In genomic region chr9:93200449-93200742, GRCh38 we compare ENCODE assay signal across 32 cellular contexts. TPM values are rescaled to one million over a fixed set of nuclear protein-coding genes. Genes with fewer than 3 reads are reported as not detected.
DNase-seq lines count a peak whose midpoint lies in the region; ATAC-seq, FAIRE-seq and TF ChIP-seq lines count a peak whose summit lies in the region.
"Had no signal": no experiment of that assay in that cellular context is flagged by ENCODE, and none has a peak within 500 bp of the region (broad histone marks: within the 10 kb centered on the region; RNA-seq: fewer than 3 reads in every experiment).

No MANE protein-coding gene starts in this region.

- intact Hi-C loops in Calu3 (cut with micrococcal nuclease; ENCODE audit: unreplicated experiment) (no loop called here), lower lobe of right lung (cut with DNase I) (no loop called here), sigmoid colon (cut with DNase I) (no loop called here)

- CTCF ChIA-PET in Calu3 (lab: Charles Lee): no interaction called here

- no peaks in the 10 kb centered on the region for H3K9me3 ChIP-seq in lower lobe of right lung
- no peaks in the 10 kb centered on the region for H3K9me3 ChIP-seq in sigmoid colon
- H3K9me3 ChIP-seq: BE2C, thoracic aorta, uterus had no signal

- no peak for TF ChIP-seq EP300 in sigmoid colon (IDR thresholded peaks at IDR 0.05)

- DNase-seq in Calu3 (no peak), chondrocyte (ENCODE audit: low spot score) (peak; percentile 67), lower lobe of right lung (peak; percentile 30), sigmoid colon (no peak), NCI-H1048 (lab: John Stamatoyannopoulos, UW) (no peak), RCC 7860 (ENCODE audit: low spot score) (no peak)
- DNase-seq: activated CD4-positive, alpha-beta memory T cell treated with anti-CD3 and anti-CD28 coated beads, Interleukin-2, amount 10 ng/mL, durations not matched to agents 7 days and 5 days; activated CD8-positive, alpha-beta memory T cell treated with anti-CD3 and anti-CD28 coated beads, Interleukin-2, amount 50 U/mL, for 4 hours; activated naive CD4-positive, alpha-beta T cell treated with Interleukin-2 at 50 U/mL for 16 hours; DMS153; H9; immature natural killer cell; mesenchymal stem cell; MM.1S; NCI-H1417; NCI-H2029; NCI-H526 treated with DMSO at 0.1 percent for 48 hours; NK-92 treated with Interleukin-12 subunit alpha and Interleukin-12 subunit beta, amount 100 ng/mL, for 24 hours; PC-9; SHP77 treated with DMSO at 0.1 percent for 48 hours; stimulated activated CD4-positive, alpha-beta T cell treated with anti-CD3 and anti-CD28 coated beads, Interleukin-1b, Interleukin-23, amount 100 ng/mL, for 48 hours; stimulated activated naive CD4-positive, alpha-beta T cell treated with Interleukin-2 at 50 U/mL for 16 hours; uterus had no signal

- peak overlapping the region; percentile 81 for H3K27ac Mint-ChIP-seq in Calu3 (ENCODE audit: unreplicated experiment)
- no peak overlapping the region for H3K27ac Mint-ChIP-seq in chondrocyte (ENCODE audit: unreplicated experiment)
- H3K27ac Mint-ChIP-seq: activated CD4-positive, alpha-beta memory T cell treated with anti-CD3 and anti-CD28 coated beads, Interleukin-2, amount 10 ng/mL, durations not matched to agents 7 days and 5 days; immature natural killer cell had no signal

- H3K36me3 ChIP-seq in lower lobe of right lung (no peaks in the 10 kb centered on the region), sigmoid colon (no peaks in the 10 kb centered on the region)
- H3K36me3 ChIP-seq: BE2C, thoracic aorta, uterus had no signal

- no peak for ATAC-seq in lower lobe of right lung
- no peak for ATAC-seq in GM19455 (IDR thresholded peaks at IDR 0.05; ENCODE audit: unreplicated experiment)
- ATAC-seq: GM12878 had no signal

- no peaks in the 10 kb centered on the region for H3K27me3 ChIP-seq in lower lobe of right lung (ENCODE audit: low read depth)
- no peaks in the 10 kb centered on the region for H3K27me3 ChIP-seq in sigmoid colon
- H3K27me3 ChIP-seq: BE2C, uterus had no signal

- H3K4me1 ChIP-seq in lower lobe of right lung: peaks cover 3% of the 10 kb centered on the region
- peaks cover 0 to 83% (median 74%) of the 10 kb centered on the region in 4 donors for H3K4me1 ChIP-seq in sigmoid colon

- H3K9me3 Mint-ChIP-seq in Calu3 (ENCODE audit: low read depth, unreplicated experiment) (no peaks in the 10 kb centered on the region), chondrocyte (ENCODE audit: low read depth) (no peaks in the 10 kb centered on the region)
- H3K9me3 Mint-ChIP-seq: activated CD4-positive, alpha-beta memory T cell treated with anti-CD3 and anti-CD28 coated beads, Interleukin-2, amount 10 ng/mL, durations not matched to agents 7 days and 5 days; H9; immature natural killer cell had no signal

- H3K27me3 Mint-ChIP-seq in Calu3 (ENCODE audit: unreplicated experiment) (no peaks in the 10 kb centered on the region), chondrocyte (ENCODE audit: low read depth) (peaks cover 9% of the 10 kb centered on the region)

- H3K36me3 Mint-ChIP-seq in Calu3 (ENCODE audit: insufficient read depth, unreplicated experiment): peaks cover 34% of the 10 kb centered on the region
- H3K36me3 Mint-ChIP-seq in chondrocyte (ENCODE audit: low read depth): peaks cover 2% of the 10 kb centered on the region
- H3K36me3 Mint-ChIP-seq: immature natural killer cell had no signal

- H3K27ac ChIP-seq in lower lobe of right lung (no peak overlapping the region), sigmoid colon (peak overlapping the region; percentile 77 to 86 (median 84))
- H3K27ac ChIP-seq: HL-60, PC-9, thoracic aorta, uterus had no signal

- FAIRE-seq in RCC 7860 (lab: Jason Lieb, UNC): no peak
- FAIRE-seq: frontal cortex, GM12878, GM19239 had no signal

- no TSS peak for BruUV-seq in Calu3 (replicated peaks; lab: Mats Ljungman, UMichigan)

- H3K4me1 Mint-ChIP-seq in Calu3 (ENCODE audit: low read depth, unreplicated experiment) (peaks cover 66% of the 10 kb centered on the region), chondrocyte (ENCODE audit: low read depth) (peaks cover 25% of the 10 kb centered on the region)

- H3K4me3 Mint-ChIP-seq in Calu3 (ENCODE audit: low read depth, unreplicated experiment) (peak overlapping the region; percentile 34), chondrocyte (ENCODE audit: unreplicated experiment) (no peak overlapping the region)
- H3K4me3 Mint-ChIP-seq: activated CD4-positive, alpha-beta memory T cell treated with anti-CD3 and anti-CD28 coated beads, Interleukin-2, amount 10 ng/mL, durations not matched to agents 7 days and 5 days; H9; immature natural killer cell had no signal

- TF ChIP-seq CTCF in Calu3 (IDR thresholded peaks at IDR 0.05; ENCODE audit: unreplicated experiment) (no peak), chondrocyte (IDR thresholded peaks at IDR 0.05) (no peak), lower lobe of right lung (IDR thresholded peaks at IDR 0.05) (no peak), sigmoid colon (IDR thresholded peaks at IDR 0.05) (no peak)

- no peak for TF ChIP-seq POLR2A in sigmoid colon (IDR thresholded peaks at IDR 0.05)

- 79 to 94% methylated on average over 9 of the region's 9 CpGs for WGBS in sigmoid colon, 2 donors

- no peak overlapping the region for H3K4me3 ChIP-seq in lower lobe of right lung
- no peak overlapping the region for H3K4me3 ChIP-seq in sigmoid colon
- H3K4me3 ChIP-seq: GM12878, PC-9, smooth muscle cell, thoracic aorta, uterus had no signal

RNA-seq across cellular contexts. Expression of gene WNK2, which starts 16.5 kb away (rescaled TPM):
- total RNA-seq in Calu3 (2022) (81.2 and 85.7 TPM in 2 replicates), chondrocyte (0.44 to 3.3 TPM (median 2.3 TPM) in 3 replicates), lower lobe of right lung (7.7 TPM), sigmoid colon (10 to 100 TPM; 16.0 to 95.8 (median 29.0) TPM)
- polyA plus RNA-seq in sigmoid colon: 10 to 100 TPM; 12.6 to 80.1 (median 19.0) TPM
- total RNA-seq: myocyte had no signal
- polyA plus RNA-seq: GM12878, immature natural killer cell had no signal

Comparison
In these comparisons a context has a peak if more than half of its experiments do, and no peak if none do; other contexts are left out.
1. DNase-seq: peak in chondrocyte (single experiment) and lower lobe of right lung (single experiment); none in Calu3 (single experiment), sigmoid colon (single experiment), NCI-H1048 (single experiment) and RCC 7860 (single experiment).